8 cellular contexts compared by ENCODE assay signal in the genomic region with DNA sequence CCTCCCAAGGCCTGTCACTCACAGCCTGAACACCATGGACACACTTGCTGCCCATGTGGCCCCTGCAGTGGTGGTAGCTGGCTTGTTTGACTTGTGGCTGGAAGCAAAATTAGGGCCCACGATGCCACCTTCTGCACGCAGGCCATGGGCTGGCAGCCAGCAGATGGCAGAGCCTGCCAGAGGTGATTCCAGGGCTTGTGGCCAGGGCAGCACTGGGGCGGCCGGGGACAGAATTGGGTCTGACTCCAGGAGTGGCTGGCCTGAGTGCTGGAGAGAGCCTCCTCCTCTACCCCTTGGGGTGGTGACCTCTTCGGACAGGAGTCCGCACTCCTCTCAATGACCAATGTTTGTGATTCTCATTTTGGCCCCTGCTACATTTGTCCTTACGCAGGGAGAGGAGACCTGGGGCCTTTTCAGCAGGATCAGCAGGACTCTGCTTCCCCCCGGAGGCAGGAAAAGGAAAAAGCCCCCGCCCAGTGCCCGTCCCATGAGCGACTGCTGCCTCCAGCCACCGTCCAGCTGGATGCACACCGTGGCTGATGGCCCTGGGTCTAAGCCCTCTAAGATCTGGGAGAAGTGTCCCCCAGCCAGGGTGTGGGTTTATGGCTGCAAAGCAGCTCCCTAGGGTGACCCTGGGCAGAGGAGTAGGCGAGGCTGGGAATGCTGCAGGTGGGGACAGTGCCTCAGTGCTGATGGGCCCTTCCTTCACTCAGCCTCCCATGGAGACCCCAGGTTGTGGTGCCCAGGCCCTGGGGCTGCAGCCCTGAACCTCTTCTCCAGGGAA. TPM values are rescaled to one million over a fixed set of nuclear protein-coding genes. Genes with fewer than 3 reads are reported as not detected.
A peak's percentile ranks its signal among the peaks of the same experiment; 100 is the strongest.
DNase-seq lines count a peak whose midpoint lies in the region; ATAC-seq and TF ChIP-seq lines count a peak whose summit lies in the region.

No MANE protein-coding gene starts in this region.

- WGBS in mesendoderm (ENCODE audit: extremely low coverage, insufficient coverage, low lambda C conversion rate): no CpG with 5 or more reads among the region's 14 CpGs

- H3K79me2 ChIP-seq in HCT116 (ENCODE audit: insufficient read depth, low read length) (no peaks in the 10 kb centered on the region), mesendoderm (ENCODE audit: control insufficient read depth, insufficient read depth, low read length) (no peaks in the 10 kb centered on the region)

- H3K18ac ChIP-seq in mesendoderm (ENCODE audit: low read length): no peak overlapping the region

- TF ChIP-seq POLR2A in HCT116 (IDR thresholded peaks at IDR 0.05; ENCODE audit: borderline replicate concordance, extremely low read depth, insufficient read depth, insufficient read length): peak; percentile 96

- no peak overlapping the region for H2BK5ac ChIP-seq in mesendoderm (ENCODE audit: low read length)

- CTCF ChIA-PET in CD8-positive, alpha-beta memory T cell (lab: Charles Lee): interaction anchor here (0.8 to 8.3 kb wide), 13 partner anchors 8 to 279 kb away, joined by 3 to 66 read pairs (median 4); a partner anchor contains a TSS
- CTCF ChIA-PET in HCT116 (lab: Charles Lee): interaction anchor here (0.6 to 2.7 kb wide), 5 partner anchors 9 to 280 kb away, joined by 3 to 6 read pairs (median 3); a partner anchor contains a TSS

- H3K9me3 ChIP-seq in CD8-positive, alpha-beta memory T cell (ENCODE audit: low read length): no peaks in the 10 kb centered on the region
- H3K9me3 ChIP-seq in HCT116 (ENCODE audit: control insufficient read depth in 1 of 2, insufficient read depth in 1 of 2, low read depth in 1 of 2, low read length in 2 of 2): no peaks in the 10 kb centered on the region
- no peaks in the 10 kb centered on the region for H3K9me3 ChIP-seq in effector memory CD4-positive, alpha-beta T cell (ENCODE audit: control insufficient read depth, low read length)

- H3K4me1 ChIP-seq in CD8-positive, alpha-beta memory T cell (ENCODE audit: insufficient read depth, low read length): peaks cover 76% of the 10 kb centered on the region
- H3K4me1 ChIP-seq in HCT116 (ENCODE audit: control insufficient read depth in 1 of 2, insufficient read depth in 2 of 2, low read length in 2 of 2) (peaks cover 70 to 90% of the 10 kb centered on the region in 2 experiments), mesendoderm (ENCODE audit: control insufficient read depth, low read depth, low read length) (peaks cover 9% of the 10 kb centered on the region)
- peaks cover 66% of the 10 kb centered on the region for H3K4me1 ChIP-seq in effector memory CD4-positive, alpha-beta T cell (ENCODE audit: control insufficient read depth, insufficient read depth, low read length, poor library complexity, severe bottlenecking)

- no peaks in the 10 kb centered on the region for H3K36me3 ChIP-seq in CD8-positive, alpha-beta memory T cell (ENCODE audit: insufficient read depth, low read length)
- H3K36me3 ChIP-seq in HCT116 (ENCODE audit: control insufficient read depth in 1 of 2, insufficient read depth in 2 of 2, low read length in 2 of 2) (no peaks in the 10 kb centered on the region), mesendoderm (ENCODE audit: control insufficient read depth, insufficient read depth, low read length) (no peaks in the 10 kb centered on the region)
- H3K36me3 ChIP-seq in effector memory CD4-positive, alpha-beta T cell (ENCODE audit: control insufficient read depth, insufficient read depth, low read length): no peaks in the 10 kb centered on the region

- H4K5ac ChIP-seq in mesendoderm (ENCODE audit: low read length): no peak overlapping the region

- no peak overlapping the region for H3K23ac ChIP-seq in mesendoderm (ENCODE audit: low read length)

- peaks cover 0 to 1% of the 10 kb centered on the region in 2 donors for H3K27me3 Mint-ChIP-seq in CD8-positive, alpha-beta memory T cell
- H3K27me3 Mint-ChIP-seq in type B pancreatic cell: no peaks in the 10 kb centered on the region

- H3K79me1 ChIP-seq in mesendoderm (ENCODE audit: low read length): no peaks in the 10 kb centered on the region

- peak overlapping the region; percentile 26; the same call in 1 of the 2 replicates for H3K9ac ChIP-seq in HCT116 (ENCODE audit: low read length)
- H3K9ac ChIP-seq in mesendoderm (ENCODE audit: low read length): no peak overlapping the region

- H3K4ac ChIP-seq in mesendoderm (ENCODE audit: low read depth, low read length): peak overlapping the region; percentile 1

- peak overlapping the region; percentile 28 for H3K4me3 ChIP-seq in CD8-positive, alpha-beta memory T cell (ENCODE audit: low read length)
- H3K4me3 ChIP-seq in HCT116 (replicated peaks in 1 of 2; ENCODE audit: low read depth in 1 of 2, low read length in 2 of 2) (no peak overlapping the region), mesendoderm (ENCODE audit: low read length) (no peak overlapping the region)
- no peak overlapping the region for H3K4me3 ChIP-seq in effector memory CD4-positive, alpha-beta T cell (ENCODE audit: insufficient read depth, low read depth, low read length, poor library complexity, severe bottlenecking)

- DNase-seq in CD8-positive, alpha-beta memory T cell: no peak
- DNase-seq in HCT116 (ENCODE audit: low read depth, low spot score): no peak
- peak; percentile 79 for DNase-seq in SK-N-DZ (ENCODE audit: low spot score)
- no peak for DNase-seq in effector memory CD4-positive, alpha-beta T cell
- peak; percentile 81 for DNase-seq in mesendoderm
- DNase-seq in type B pancreatic cell (ENCODE audit: extremely low spot score, unreplicated experiment): no peak
- DNase-seq in central memory CD4-positive, alpha-beta T cell: no peak
- DNase-seq in NCI-H2171 (lab: John Stamatoyannopoulos, UW): no peak

- intact Hi-C loops in HCT116 (cut with micrococcal nuclease): loop anchor here (1.0 to 10.0 kb wide), 5 partner anchors 51 to 463 kb away; no protein-coding TSS in a partner anchor

- no peak for TF ChIP-seq RAD21 in HCT116 (IDR thresholded peaks at IDR 0.05; ENCODE audit: low read depth)

- peak overlapping the region in 4 of 8 donors; percentile 22 to 98 (median 38) for H3K27ac Mint-ChIP-seq in CD8-positive, alpha-beta memory T cell
- no peak overlapping the region for H3K27ac Mint-ChIP-seq in type B pancreatic cell

- H3K36me3 Mint-ChIP-seq in CD8-positive, alpha-beta memory T cell: no peaks in the 10 kb centered on the region
- no peaks in the 10 kb centered on the region for H3K36me3 Mint-ChIP-seq in type B pancreatic cell

- RAD21 ChIA-PET in HCT116 (lab: Charles Lee; ENCODE audit: low non-redundant PET in 1 of 2, low total read pairs in 2 of 2, uncharacterized antibody in 2 of 2, unreplicated experiment in 2 of 2): interaction anchor here in 1 of 2 experiments (0.5 kb wide), 1 partner anchor 131 kb away, joined by 3 read pairs; no protein-coding TSS in a partner anchor

- no peaks in the 10 kb centered on the region for H3K9me2 ChIP-seq in HCT116 (ENCODE audit: insufficient read depth)

- no peak overlapping the region for H2BK15ac ChIP-seq in mesendoderm (replicated peaks; ENCODE audit: low read depth)

- H3K56ac ChIP-seq in mesendoderm (ENCODE audit: low read length): peak overlapping the region; percentile 52

- no peaks in the 10 kb centered on the region for H4K20me1 ChIP-seq in HCT116 (ENCODE audit: insufficient read depth)

- H3K4me3 Mint-ChIP-seq in CD8-positive, alpha-beta memory T cell: peak overlapping the region in 4 of 7 donors; percentile 22 to 61 (median 40)
- no peak overlapping the region for H3K4me3 Mint-ChIP-seq in type B pancreatic cell

- no peak overlapping the region for H2BK120ac ChIP-seq in mesendoderm (ENCODE audit: low read depth, low read length)

- H2AK5ac ChIP-seq in mesendoderm (ENCODE audit: low read length): peak overlapping the region; percentile 18

- H2AFZ ChIP-seq in HCT116 (ENCODE audit: low read depth, low read length, poor library complexity, severe bottlenecking): no peak overlapping the region

- TF ChIP-seq CTCF in HCT116 (IDR thresholded peaks at IDR 0.05 in 2 of 3, conservative IDR thresholded peaks at IDR 0.05 in 1 of 3; ENCODE audit: borderline replicate concordance in 1 of 3, insufficient read depth in 1 of 3, low read depth in 2 of 3, low read length in 2 of 3): peak in 2 of 3 experiments; percentile 64 to 67; a peak in 4 of 6 replicates
- TF ChIP-seq CTCF in type B pancreatic cell (conservative IDR thresholded peaks at IDR 0.05): peak; percentile 71

- no peaks in the 10 kb centered on the region for H3K9me3 Mint-ChIP-seq in CD8-positive, alpha-beta memory T cell
- H3K9me3 Mint-ChIP-seq in type B pancreatic cell: no peaks in the 10 kb centered on the region

- H3K4me2 ChIP-seq in HCT116 (ENCODE audit: low read length) (peak overlapping the region; percentile 59), mesendoderm (ENCODE audit: low read length) (no peak overlapping the region)

- peaks cover 59 to 79% (median 70%) of the 10 kb centered on the region in 3 donors for H3K4me1 Mint-ChIP-seq in CD8-positive, alpha-beta memory T cell
- H3K4me1 Mint-ChIP-seq in type B pancreatic cell (ENCODE audit: unreplicated experiment): peaks cover 54% of the 10 kb centered on the region

- POLR2A ChIA-PET in CD8-positive, alpha-beta memory T cell (lab: Charles Lee): interaction anchor here (0.8 kb wide), 1 partner anchor 244 kb away, joined by 3 read pairs; no protein-coding TSS in a partner anchor
- POLR2A ChIA-PET in HCT116 (lab: Charles Lee): interaction anchor here (1.1 to 12.3 kb wide), 8 partner anchors 8 to 50 kb away, joined by 3 to 274 read pairs (median 51); a partner anchor contains a TSS

- no peaks in the 10 kb centered on the region for H3K27me3 ChIP-seq in CD8-positive, alpha-beta memory T cell (ENCODE audit: insufficient read depth, low read length, poor library complexity, severe bottlenecking)
- no peaks in the 10 kb centered on the region for H3K27me3 ChIP-seq in HCT116 (ENCODE audit: insufficient read depth, low read length)
- H3K27me3 ChIP-seq in effector memory CD4-positive, alpha-beta T cell (replicated peaks; ENCODE audit: control insufficient read depth, insufficient read depth, low read length, poor library complexity, severe bottlenecking): no peaks in the 10 kb centered on the region
- no peaks in the 10 kb centered on the region for H3K27me3 ChIP-seq in mesendoderm (ENCODE audit: insufficient read depth, low read length, poor library complexity)

- BruUV-seq in HCT116 (replicated peaks; lab: Mats Ljungman, UMichigan): no TSS peak

- H3K27ac ChIP-seq in CD8-positive, alpha-beta memory T cell (ENCODE audit: low read depth, low read length): peak overlapping the region; percentile 16
- peak overlapping the region; percentile 92 for H3K27ac ChIP-seq in HCT116 (ENCODE audit: low read depth, low read length)
- H3K27ac ChIP-seq in effector memory CD4-positive, alpha-beta T cell (ENCODE audit: insufficient read depth, low read length, poor library complexity, severe bottlenecking): peak overlapping the region; percentile 13
- no peak overlapping the region for H3K27ac ChIP-seq in mesendoderm (ENCODE audit: low read depth, low read length)

- H4K8ac ChIP-seq in mesendoderm (ENCODE audit: low read depth, low read length): no peak overlapping the region

- peak; percentile 57 for ATAC-seq in HCT116

RNA-seq across cellular contexts. Expression of a gene that starts 26.5 kb away (rescaled TPM):
- total RNA-seq in CD8-positive, alpha-beta memory T cell: 10 to 100 TPM; 29.4 to 30.4 TPM
- polyA plus RNA-seq in CD8-positive, alpha-beta memory T cell: 28.0 TPM
- total RNA-seq in HCT116 (2021; ENCODE audit: unreplicated experiment) (25.8 TPM), type B pancreatic cell (ENCODE audit: low replicate concordance) (30.6 and 34.3 TPM in 2 replicates)
- polyA plus RNA-seq in HCT116 (2012): 19.8 and 23.4 TPM in 2 replicates
- polyA plus RNA-seq in SK-N-DZ (2014; cell fraction: cytosol; rRNA removed): 17.7 and 18.7 TPM in 2 replicates
- polyA plus RNA-seq in SK-N-DZ (2014; cell fraction: nucleus; rRNA removed): 20.4 and 30.5 TPM in 2 replicates
- 15.4 TPM for polyA plus RNA-seq in mesendoderm (2013, experiment 1 of 2)
- polyA plus RNA-seq in mesendoderm (2013, experiment 2 of 2): 15.1 TPM

RNA-seq across cellular contexts. Expression of a gene that starts 54.5 kb away (rescaled TPM):
- 100 to 1,000 TPM; 144 to 156 TPM for total RNA-seq in CD8-positive, alpha-beta memory T cell
- 183 TPM for polyA plus RNA-seq in CD8-positive, alpha-beta memory T cell
- total RNA-seq in HCT116 (2021; ENCODE audit: unreplicated experiment): 462 TPM
- 1,030 and 1,103 TPM in 2 replicates for polyA plus RNA-seq in HCT116 (2012)
- 50.3 and 61.1 TPM in 2 replicates for polyA plus RNA-seq in SK-N-DZ (2014; cell fraction: cytosol; rRNA removed)
- polyA plus RNA-seq in SK-N-DZ (2014; cell fraction: nucleus; rRNA removed): 30.1 and 38.3 TPM in 2 replicates
- polyA plus RNA-seq in mesendoderm (2013, experiment 1 of 2): 13.6 TPM
- polyA plus RNA-seq in mesendoderm (2013, experiment 2 of 2): 13.8 TPM
- 95.9 and 130 TPM in 2 replicates for total RNA-seq in type B pancreatic cell (ENCODE audit: low replicate concordance)

Comparison
In these comparisons a context has a peak if more than half of its experiments do, and no peak if none do; other contexts are left out.
1. DNase-seq: peak in SK-N-DZ (single experiment) and mesendoderm (single experiment); none in CD8-positive, alpha-beta memory T cell (0 of 5), HCT116 (single experiment), effector memory CD4-positive, alpha-beta T cell (0 of 3), type B pancreatic cell (single experiment), central memory CD4-positive, alpha-beta T cell (single experiment) and NCI-H2171 (single experiment).